19 cellular contexts compared by ENCODE assay signal in genomic region chr15:52660192-52660591, GRCh38. TPM values are rescaled to one million over a fixed set of nuclear protein-coding genes. Genes with fewer than 3 reads are reported as not detected.
DNase-seq lines count a peak whose midpoint lies in the region; ATAC-seq and TF ChIP-seq lines count a peak whose summit lies in the region.
"Had no signal": no experiment of that assay in that cellular context is flagged by ENCODE, and none has a peak within 500 bp of the region (broad histone marks: within the 10 kb centered on the region; RNA-seq: fewer than 3 reads in every experiment).

No MANE protein-coding gene starts in this region.

- intact Hi-C loops in activated B cell treated with CpG ODN at 0.5 μM for 24 hours (cut with micrococcal nuclease) (loop anchor here (2.0 kb wide), 1 partner anchor 17 kb away; no protein-coding TSS in a partner anchor), psoas muscle (cut with DNase I) (no loop called here)

- H3K4me1 ChIP-seq in psoas muscle = peaks cover 48% of the 10 kb centered on the region
- H3K4me1 ChIP-seq: Caco-2 had no signal

- DNase-seq in HFFc6 (no peak), activated B cell treated with CpG ODN at 0.5 μM for 24 hours (no peak), memory B cell (ENCODE audit: low spot score in 2 of 2) (no peak), psoas muscle (no peak), substantia nigra (lab: John Stamatoyannopoulos, UW) (no peak), NCI-H1436 treated with DMSO at 0.1 percent for 48 hours (lab: John Stamatoyannopoulos, UW) (no peak), NCI-H1092 (lab: John Stamatoyannopoulos, UW) (no peak)
- DNase-seq: AML-193; Caco-2; CD4-positive, alpha-beta T cell; DMS79 treated with DMSO at 0.1 percent for 48 hours; GF-D8; HCEC 1CT had no signal

- WGBS in psoas muscle, 3 donors = 94 to 97% (median 96%) methylated on average over 3 of the region's 3 CpGs

- no peak for TF ChIP-seq CTCF in HFFc6 (IDR thresholded peaks at IDR 0.05)
- no peak for TF ChIP-seq CTCF in activated B cell treated with CpG ODN at 0.5 μM for 24 hours (IDR thresholded peaks at IDR 0.05)
- no peak for TF ChIP-seq CTCF in psoas muscle (IDR thresholded peaks at IDR 0.05)

- H3K27me3 ChIP-seq in psoas muscle (ENCODE audit: insufficient read depth in 3 of 3, low read length in 2 of 3) = no peaks in the 10 kb centered on the region

- no peaks in the 10 kb centered on the region for H3K9me3 ChIP-seq in psoas muscle
- H3K9me3 ChIP-seq: A549, Caco-2 had no signal

- CTCF ChIA-PET in activated B cell treated with CpG ODN at 0.5 μM for 24 hours (lab: Charles Lee) = no interaction called here

- H3K27me3 Mint-ChIP-seq in HFFc6 (ENCODE audit: insufficient read depth) = no peaks in the 10 kb centered on the region; the same call in 1 of the 2 replicates
- no peaks in the 10 kb centered on the region for H3K27me3 Mint-ChIP-seq in activated B cell treated with CpG ODN at 0.5 μM for 24 hours
- no peaks in the 10 kb centered on the region for H3K27me3 Mint-ChIP-seq in memory B cell
- H3K27me3 Mint-ChIP-seq: CD4-positive, alpha-beta T cell had no signal

- H3K4me3 Mint-ChIP-seq in HFFc6 (no peak overlapping the region), activated B cell treated with CpG ODN at 0.5 μM for 24 hours (no peak overlapping the region), memory B cell (no peak overlapping the region)
- H3K4me3 Mint-ChIP-seq: CD4-positive, alpha-beta T cell; GM23338 had no signal

- H3K36me3 ChIP-seq in psoas muscle (ENCODE audit: insufficient read depth in 1 of 2, low read depth in 1 of 2) = peaks cover 14 to 87% of the 10 kb centered on the region in 2 donors

- H3K36me3 Mint-ChIP-seq in HFFc6 (ENCODE audit: low read depth) (peaks cover 52% of the 10 kb centered on the region), activated B cell treated with CpG ODN at 0.5 μM for 24 hours (ENCODE audit: low read depth) (peaks cover 74% of the 10 kb centered on the region), memory B cell (peaks cover 23% of the 10 kb centered on the region)

- H3K4me1 Mint-ChIP-seq in HFFc6 (ENCODE audit: low read depth) (peaks cover 39% of the 10 kb centered on the region), activated B cell treated with CpG ODN at 0.5 μM for 24 hours (peaks cover 18% of the 10 kb centered on the region), memory B cell (peaks cover 16% of the 10 kb centered on the region)
- H3K4me1 Mint-ChIP-seq: GM23338 had no signal

- H3K9me3 Mint-ChIP-seq in HFFc6 (no peaks in the 10 kb centered on the region), activated B cell treated with CpG ODN at 0.5 μM for 24 hours (no peaks in the 10 kb centered on the region), memory B cell (no peaks in the 10 kb centered on the region)
- H3K9me3 Mint-ChIP-seq: CD4-positive, alpha-beta T cell; GM23338 had no signal

- peak overlapping the region; percentile 12 for H3K27ac ChIP-seq in psoas muscle
- H3K27ac ChIP-seq in substantia nigra (ENCODE audit: low read depth, low read length, poor library complexity, severe bottlenecking) = no peak overlapping the region
- H3K27ac ChIP-seq: 22Rv1, A549, C4-2B, HL-60 had no signal

- POLR2A ChIA-PET in activated B cell treated with CpG ODN at 0.5 μM for 24 hours (lab: Charles Lee) = no interaction called here

- 0 out of 2 replicates have a peak overlapping the region, but pooled peaks have one; percentile 33 for H3K27ac Mint-ChIP-seq in HFFc6
- peak overlapping the region; percentile 53 for H3K27ac Mint-ChIP-seq in activated B cell treated with CpG ODN at 0.5 μM for 24 hours
- H3K27ac Mint-ChIP-seq in memory B cell = peak overlapping the region; percentile 53
- H3K27ac Mint-ChIP-seq: CD4-positive, alpha-beta T cell; GM23338 had no signal

- ATAC-seq in activated B cell treated with CpG ODN at 0.5 μM for 24 hours (ENCODE audit: low read depth) = no peak
- ATAC-seq in memory B cell (ENCODE audit: low read depth) = no peak
- ATAC-seq in psoas muscle = peak in 3 of 4 donors; percentile 36 to 53 (median 37)
- ATAC-seq in HG03571 (IDR thresholded peaks at IDR 0.05; ENCODE audit: unreplicated experiment) = no peak
- ATAC-seq: A549, GM23338 had no signal

- no peak overlapping the region for H3K4me3 ChIP-seq in psoas muscle
- H3K4me3 ChIP-seq: A549, GM23338 had no signal

RNA-seq across cellular contexts. Expression of gene ATOSA, which starts 19.0 kb away (rescaled TPM):
- 10 to 100 TPM; 17.3 to 28.2 (median 22.0) TPM for total RNA-seq in HFFc6 (2021; fragmentation: NEBNext Ultra II Directional; extraction: Animal tissue kit (Norgen Biotek cat#: 25700))
- total RNA-seq in activated B cell treated with CpG ODN at 0.5 μM for 24 hours (73.8 and 96.8 TPM in 2 replicates), psoas muscle (10 to 100 TPM; 45.5 to 71.7 (median 57.6) TPM)
- 100 to 1,000 TPM in 1 of 3 donors, 10 to 100 TPM in 1, 1 to 10 TPM in 1; 9.8 to 129 (median 67.6) TPM for polyA plus RNA-seq in psoas muscle

Comparison
In these comparisons a context has a peak if more than half of its experiments do, and no peak if none do; other contexts are left out.
1. ATAC-seq: peak in psoas muscle (3 of 4); none in activated B cell treated with CpG ODN at 0.5 μM for 24 hours (single experiment), memory B cell (single experiment) and HG03571 (single experiment).
2. Peak in every context shown above with its lines, with median percentiles within 50 percentile points of each other: H3K27ac Mint-ChIP-seq.